In the genomic region with DNA sequence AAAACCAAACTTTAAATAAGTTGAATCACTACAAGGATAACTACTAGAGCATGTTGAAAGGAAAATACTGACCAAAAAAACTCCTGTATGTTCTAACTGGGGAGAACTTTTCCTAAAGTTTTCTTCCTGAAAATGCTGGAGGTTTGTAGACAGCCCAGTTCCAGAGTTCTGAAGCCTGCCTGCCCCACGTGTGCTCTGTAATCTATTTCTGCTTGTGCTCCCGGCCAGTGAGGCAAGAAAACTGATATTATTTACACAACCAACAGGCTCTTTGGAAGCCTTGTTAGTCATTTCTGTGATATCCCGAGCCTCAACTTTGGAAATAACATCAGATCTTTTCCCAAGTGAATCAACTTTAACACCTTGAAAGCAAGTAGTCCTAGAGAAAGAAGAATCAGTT, we compare ENCODE assay signal across 1 cellular context.
TF ChIP-seq lines count a peak whose summit lies in the region.

No MANE protein-coding gene starts in this region.

TF ChIP-seq in K562, 482 proteins besides CTCF, POLR2A, EP300 and RAD21 (continued from another document):
- TF ChIP-seq, protein P1, sequence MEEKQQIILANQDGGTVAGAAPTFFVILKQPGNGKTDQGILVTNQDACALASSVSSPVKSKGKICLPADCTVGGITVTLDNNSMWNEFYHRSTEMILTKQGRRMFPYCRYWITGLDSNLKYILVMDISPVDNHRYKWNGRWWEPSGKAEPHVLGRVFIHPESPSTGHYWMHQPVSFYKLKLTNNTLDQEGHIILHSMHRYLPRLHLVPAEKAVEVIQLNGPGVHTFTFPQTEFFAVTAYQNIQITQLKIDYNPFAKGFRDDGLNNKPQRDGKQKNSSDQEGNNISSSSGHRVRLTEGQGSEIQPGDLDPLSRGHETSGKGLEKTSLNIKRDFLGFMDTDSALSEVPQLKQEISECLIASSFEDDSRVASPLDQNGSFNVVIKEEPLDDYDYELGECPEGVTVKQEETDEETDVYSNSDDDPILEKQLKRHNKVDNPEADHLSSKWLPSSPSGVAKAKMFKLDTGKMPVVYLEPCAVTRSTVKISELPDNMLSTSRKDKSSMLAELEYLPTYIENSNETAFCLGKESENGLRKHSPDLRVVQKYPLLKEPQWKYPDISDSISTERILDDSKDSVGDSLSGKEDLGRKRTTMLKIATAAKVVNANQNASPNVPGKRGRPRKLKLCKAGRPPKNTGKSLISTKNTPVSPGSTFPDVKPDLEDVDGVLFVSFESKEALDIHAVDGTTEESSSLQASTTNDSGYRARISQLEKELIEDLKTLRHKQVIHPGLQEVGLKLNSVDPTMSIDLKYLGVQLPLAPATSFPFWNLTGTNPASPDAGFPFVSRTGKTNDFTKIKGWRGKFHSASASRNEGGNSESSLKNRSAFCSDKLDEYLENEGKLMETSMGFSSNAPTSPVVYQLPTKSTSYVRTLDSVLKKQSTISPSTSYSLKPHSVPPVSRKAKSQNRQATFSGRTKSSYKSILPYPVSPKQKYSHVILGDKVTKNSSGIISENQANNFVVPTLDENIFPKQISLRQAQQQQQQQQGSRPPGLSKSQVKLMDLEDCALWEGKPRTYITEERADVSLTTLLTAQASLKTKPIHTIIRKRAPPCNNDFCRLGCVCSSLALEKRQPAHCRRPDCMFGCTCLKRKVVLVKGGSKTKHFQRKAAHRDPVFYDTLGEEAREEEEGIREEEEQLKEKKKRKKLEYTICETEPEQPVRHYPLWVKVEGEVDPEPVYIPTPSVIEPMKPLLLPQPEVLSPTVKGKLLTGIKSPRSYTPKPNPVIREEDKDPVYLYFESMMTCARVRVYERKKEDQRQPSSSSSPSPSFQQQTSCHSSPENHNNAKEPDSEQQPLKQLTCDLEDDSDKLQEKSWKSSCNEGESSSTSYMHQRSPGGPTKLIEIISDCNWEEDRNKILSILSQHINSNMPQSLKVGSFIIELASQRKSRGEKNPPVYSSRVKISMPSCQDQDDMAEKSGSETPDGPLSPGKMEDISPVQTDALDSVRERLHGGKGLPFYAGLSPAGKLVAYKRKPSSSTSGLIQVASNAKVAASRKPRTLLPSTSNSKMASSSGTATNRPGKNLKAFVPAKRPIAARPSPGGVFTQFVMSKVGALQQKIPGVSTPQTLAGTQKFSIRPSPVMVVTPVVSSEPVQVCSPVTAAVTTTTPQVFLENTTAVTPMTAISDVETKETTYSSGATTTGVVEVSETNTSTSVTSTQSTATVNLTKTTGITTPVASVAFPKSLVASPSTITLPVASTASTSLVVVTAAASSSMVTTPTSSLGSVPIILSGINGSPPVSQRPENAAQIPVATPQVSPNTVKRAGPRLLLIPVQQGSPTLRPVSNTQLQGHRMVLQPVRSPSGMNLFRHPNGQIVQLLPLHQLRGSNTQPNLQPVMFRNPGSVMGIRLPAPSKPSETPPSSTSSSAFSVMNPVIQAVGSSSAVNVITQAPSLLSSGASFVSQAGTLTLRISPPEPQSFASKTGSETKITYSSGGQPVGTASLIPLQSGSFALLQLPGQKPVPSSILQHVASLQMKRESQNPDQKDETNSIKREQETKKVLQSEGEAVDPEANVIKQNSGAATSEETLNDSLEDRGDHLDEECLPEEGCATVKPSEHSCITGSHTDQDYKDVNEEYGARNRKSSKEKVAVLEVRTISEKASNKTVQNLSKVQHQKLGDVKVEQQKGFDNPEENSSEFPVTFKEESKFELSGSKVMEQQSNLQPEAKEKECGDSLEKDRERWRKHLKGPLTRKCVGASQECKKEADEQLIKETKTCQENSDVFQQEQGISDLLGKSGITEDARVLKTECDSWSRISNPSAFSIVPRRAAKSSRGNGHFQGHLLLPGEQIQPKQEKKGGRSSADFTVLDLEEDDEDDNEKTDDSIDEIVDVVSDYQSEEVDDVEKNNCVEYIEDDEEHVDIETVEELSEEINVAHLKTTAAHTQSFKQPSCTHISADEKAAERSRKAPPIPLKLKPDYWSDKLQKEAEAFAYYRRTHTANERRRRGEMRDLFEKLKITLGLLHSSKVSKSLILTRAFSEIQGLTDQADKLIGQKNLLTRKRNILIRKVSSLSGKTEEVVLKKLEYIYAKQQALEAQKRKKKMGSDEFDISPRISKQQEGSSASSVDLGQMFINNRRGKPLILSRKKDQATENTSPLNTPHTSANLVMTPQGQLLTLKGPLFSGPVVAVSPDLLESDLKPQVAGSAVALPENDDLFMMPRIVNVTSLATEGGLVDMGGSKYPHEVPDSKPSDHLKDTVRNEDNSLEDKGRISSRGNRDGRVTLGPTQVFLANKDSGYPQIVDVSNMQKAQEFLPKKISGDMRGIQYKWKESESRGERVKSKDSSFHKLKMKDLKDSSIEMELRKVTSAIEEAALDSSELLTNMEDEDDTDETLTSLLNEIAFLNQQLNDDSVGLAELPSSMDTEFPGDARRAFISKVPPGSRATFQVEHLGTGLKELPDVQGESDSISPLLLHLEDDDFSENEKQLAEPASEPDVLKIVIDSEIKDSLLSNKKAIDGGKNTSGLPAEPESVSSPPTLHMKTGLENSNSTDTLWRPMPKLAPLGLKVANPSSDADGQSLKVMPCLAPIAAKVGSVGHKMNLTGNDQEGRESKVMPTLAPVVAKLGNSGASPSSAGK (IDR thresholded peaks at IDR 0.05): no peak
- TF ChIP-seq GABPB1 (CRISPR knock-in tag; IDR thresholded peaks at IDR 0.05) (no peak), ZFX (CRISPR knock-in tag; IDR thresholded peaks at IDR 0.05) (no peak)
- TF ChIP-seq, protein P2, sequence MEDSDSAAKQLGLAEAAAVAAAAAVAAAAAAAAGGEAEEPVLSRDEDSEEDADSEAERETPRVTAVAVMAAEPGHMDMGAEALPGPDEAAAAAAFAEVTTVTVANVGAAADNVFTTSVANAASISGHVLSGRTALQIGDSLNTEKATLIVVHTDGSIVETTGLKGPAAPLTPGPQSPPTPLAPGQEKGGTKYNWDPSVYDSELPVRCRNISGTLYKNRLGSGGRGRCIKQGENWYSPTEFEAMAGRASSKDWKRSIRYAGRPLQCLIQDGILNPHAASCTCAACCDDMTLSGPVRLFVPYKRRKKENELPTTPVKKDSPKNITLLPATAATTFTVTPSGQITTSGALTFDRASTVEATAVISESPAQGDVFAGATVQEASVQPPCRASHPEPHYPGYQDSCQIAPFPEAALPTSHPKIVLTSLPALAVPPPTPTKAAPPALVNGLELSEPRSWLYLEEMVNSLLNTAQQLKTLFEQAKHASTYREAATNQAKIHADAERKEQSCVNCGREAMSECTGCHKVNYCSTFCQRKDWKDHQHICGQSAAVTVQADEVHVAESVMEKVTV (CRISPR knock-in tag; IDR thresholded peaks at IDR 0.05): no peak
